Comparison of ENCODE assay signal across 8 cellular contexts in the genomic region with DNA sequence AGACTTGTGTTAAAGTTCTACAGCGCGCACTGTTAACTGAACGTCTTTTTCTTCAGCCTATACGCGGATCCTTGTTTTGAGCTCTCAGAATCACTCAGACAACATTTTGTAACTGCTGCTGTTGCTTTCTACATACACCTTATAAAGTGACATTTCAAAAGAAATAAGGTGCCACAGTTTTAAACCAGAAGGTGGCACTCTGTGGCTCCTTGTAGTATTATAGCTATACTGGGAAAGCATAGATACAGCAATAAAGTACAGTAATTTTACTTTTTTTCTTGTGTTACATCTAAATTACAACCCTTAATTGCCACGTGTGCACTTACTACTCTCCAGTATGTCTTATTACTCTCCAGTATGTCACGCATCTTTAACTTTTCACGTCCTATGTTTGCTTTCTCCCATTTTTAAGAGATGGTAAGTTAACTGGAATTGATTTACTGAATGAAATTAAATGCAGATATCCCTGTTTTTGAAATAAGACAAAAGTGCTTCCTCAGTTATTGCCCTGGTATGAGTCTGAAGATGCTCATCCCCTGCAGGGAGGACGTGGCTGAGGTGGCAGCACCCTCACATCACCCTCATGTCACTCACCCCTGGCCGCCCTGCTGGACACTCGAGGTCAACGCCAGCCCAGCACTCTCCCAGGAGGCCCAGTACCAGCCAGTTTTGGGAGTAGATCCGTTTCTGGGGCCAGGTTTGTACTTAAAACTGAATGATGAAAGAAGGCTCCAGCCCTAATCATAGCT. TPM values are rescaled to one million over a fixed set of nuclear protein-coding genes. Genes with fewer than 3 reads are reported as not detected.
DNase-seq lines count a peak whose midpoint lies in the region; FAIRE-seq and TF ChIP-seq lines count a peak whose summit lies in the region.

No MANE protein-coding gene starts in this region.

- no peak for TF ChIP-seq POLR2A in H1 (IDR thresholded peaks at IDR 0.05; ENCODE audit: control extremely low read depth in 1 of 2, low read depth in 2 of 2, low read length in 2 of 2)

- no peak overlapping the region for H3K23ac ChIP-seq in H1 (ENCODE audit: insufficient read length)

- no peak overlapping the region for H3K4me2 ChIP-seq in H1 (ENCODE audit: insufficient read depth in 1 of 2, low read depth in 2 of 2, low read length in 2 of 2)
- H3K4me2 ChIP-seq in smooth muscle cell, result no peak overlapping the region

- H3K4me1 ChIP-seq in H1 (replicated peaks in 1 of 4; ENCODE audit: control insufficient read depth in 3 of 4, insufficient read depth in 4 of 4, low read length in 3 of 4), result no peaks in the 10 kb centered on the region; a peak in 4 of 7 replicates
- H3K4me1 ChIP-seq in smooth muscle cell (ENCODE audit: low read depth), result no peaks in the 10 kb centered on the region

- H3K36me3 ChIP-seq in H1 (ENCODE audit: control insufficient read depth in 2 of 4, insufficient read depth in 4 of 4, low read length in 3 of 4), result peaks cover 15 to 57% (median 48%) of the 10 kb centered on the region in 4 experiments
- H3K36me3 ChIP-seq in smooth muscle cell (ENCODE audit: low read depth), result peaks cover 27% of the 10 kb centered on the region

- no peak overlapping the region for H3K4ac ChIP-seq in H1 (replicated peaks; ENCODE audit: insufficient read length, low read depth, low read length)

- H2BK20ac ChIP-seq in H1 (ENCODE audit: low read length), result no peak overlapping the region

- no peaks in the 10 kb centered on the region for H3K23me2 ChIP-seq in H1 (ENCODE audit: low read depth, low read length)

- no peak overlapping the region for H2BK120ac ChIP-seq in H1 (replicated peaks; ENCODE audit: low read depth, low read length)

- peak; percentile 38 for DNase-seq in NCI-H82 (lab: John Stamatoyannopoulos, UW)
- DNase-seq in NCI-H82 treated with DMSO at 0.1 percent for 48 hours (lab: John Stamatoyannopoulos, UW; ENCODE audit: unreplicated experiment), result no peak
- DNase-seq in NCI-H460 (ENCODE audit: extremely low read depth, low read depth), result peak; percentile 25
- DNase-seq in H1 (ENCODE audit: low read depth in 1 of 2, low spot score in 2 of 2), result no peak
- DNase-seq in smooth muscle cell (lab: John Stamatoyannopoulos, UW; ENCODE audit: unreplicated experiment), result no peak
- DNase-seq in cerebellar nuclear complex (lab: John Stamatoyannopoulos, UW), result no peak
- no peak for DNase-seq in KG1 (lab: John Stamatoyannopoulos, UW)
- no peak for DNase-seq in GM19239 (ENCODE audit: insufficient read length, low spot score)

- H3K9ac ChIP-seq in H1 (replicated peaks in 1 of 4; ENCODE audit: extremely low read depth in 1 of 4, low read depth in 3 of 4, low read length in 3 of 4) (no peak overlapping the region), smooth muscle cell (ENCODE audit: low read depth) (no peak overlapping the region)

- 0 out of 4 replicates have a peak, but pooled peaks of 1 of the 2 experiments have one; percentile 20 for TF ChIP-seq RAD21 in H1 (IDR thresholded peaks at IDR 0.05 in 1 of 2, conservative IDR thresholded peaks at IDR 0.05 in 1 of 2; ENCODE audit: low read depth in 2 of 2, low read length in 2 of 2)

- H2BK12ac ChIP-seq in H1 (ENCODE audit: low read depth, low read length), result no peak overlapping the region

- peaks cover 0 to 2% of the 10 kb centered on the region in 2 experiments for H4K20me1 ChIP-seq in H1 (replicated peaks in 1 of 2; ENCODE audit: control insufficient read depth in 1 of 2, insufficient read depth in 2 of 2, low read length in 2 of 2)
- peaks cover 24% of the 10 kb centered on the region for H4K20me1 ChIP-seq in smooth muscle cell (ENCODE audit: low read depth)

- H2AFZ ChIP-seq in H1 (ENCODE audit: low read length), result no peak overlapping the region
- H2AFZ ChIP-seq in smooth muscle cell (ENCODE audit: low read depth), result no peak overlapping the region

- POLR2A ChIA-PET in H1 (lab: Charles Lee; ENCODE audit: partially characterized antibody), result interaction anchor here (0.9 to 2.5 kb wide), 3 partner anchors 11 to 38 kb away, joined by 3 to 6 read pairs (median 5); a partner anchor contains a TSS

- no peaks in the 10 kb centered on the region for H3K9me3 ChIP-seq in H1 (ENCODE audit: insufficient read depth in 2 of 2, low read depth in 1 of 2, low read length in 1 of 2)
- H3K9me3 ChIP-seq in smooth muscle cell (replicated peaks; ENCODE audit: low read depth), result no peaks in the 10 kb centered on the region

- CTCF ChIA-PET in H1 (lab: Charles Lee; ENCODE audit: partially characterized antibody), result interaction anchor here (0.5 to 1.9 kb wide), 20 partner anchors 10 to 623 kb away, joined by 3 to 8 read pairs (median 3); no protein-coding TSS in a partner anchor

- H2BK5ac ChIP-seq in H1 (ENCODE audit: low read depth, low read length), result no peak overlapping the region

- no peak overlapping the region for H3K14ac ChIP-seq in H1 (ENCODE audit: insufficient read length)

- no peak for FAIRE-seq in H1 (lab: Jason Lieb, UNC)
- FAIRE-seq in GM19239 (lab: Jason Lieb, UNC), result no peak

- H2BK15ac ChIP-seq in H1 (ENCODE audit: low read length), result no peak overlapping the region

- H3K27ac ChIP-seq in H1 (ENCODE audit: low read depth, low read length) (no peak overlapping the region), smooth muscle cell (ENCODE audit: low read depth) (no peak overlapping the region)

- TF ChIP-seq EP300 in H1 (IDR thresholded peaks at IDR 0.05; ENCODE audit: borderline replicate concordance in 1 of 2, low read depth in 2 of 2, low read length in 2 of 2), result no peak

- H3K4me3 ChIP-seq in H1 (ENCODE audit: extremely low read depth in 1 of 4, insufficient read depth in 2 of 4, low read depth in 3 of 4, low read length in 4 of 4) (no peak overlapping the region), smooth muscle cell (no peak overlapping the region)

- H3K56ac ChIP-seq in H1 (replicated peaks; ENCODE audit: insufficient read length, low read depth, low read length), result no peak overlapping the region

- H3K79me1 ChIP-seq in H1 (ENCODE audit: low read depth, low read length), result no peaks in the 10 kb centered on the region

- no peaks in the 10 kb centered on the region for H3K27me3 ChIP-seq in H1 (replicated peaks in 1 of 4; ENCODE audit: control insufficient read depth in 3 of 4, extremely low read depth in 1 of 4, insufficient read depth in 3 of 4, low read length in 3 of 4)
- no peaks in the 10 kb centered on the region for H3K27me3 ChIP-seq in smooth muscle cell (ENCODE audit: low read depth)

- H4K8ac ChIP-seq in H1 (ENCODE audit: extremely low read depth, insufficient read depth, low read length), result no peak overlapping the region

- H4K5ac ChIP-seq in H1 (ENCODE audit: insufficient read length, low read depth, low read length), result no peak overlapping the region

- no peak overlapping the region for H4K91ac ChIP-seq in H1 (replicated peaks; ENCODE audit: insufficient read length, low read length)

- no peaks in the 10 kb centered on the region for H3K79me2 ChIP-seq in H1 (ENCODE audit: control insufficient read depth in 1 of 2, insufficient read depth in 2 of 2, low read length in 2 of 2)
- no peaks in the 10 kb centered on the region for H3K79me2 ChIP-seq in smooth muscle cell (ENCODE audit: low read depth)

- H3K18ac ChIP-seq in H1 (ENCODE audit: extremely low read depth, low read length), result no peak overlapping the region

- H2AK5ac ChIP-seq in H1 (ENCODE audit: low read depth, low read length), result no peak overlapping the region

- TF ChIP-seq CTCF in H1 (IDR thresholded peaks at IDR 0.05; ENCODE audit: control extremely low read depth in 1 of 3, insufficient read depth in 1 of 3, low read depth in 1 of 3, low read length in 3 of 3), result peak; percentile 46 to 76 (median 54); a peak in 3 of 4 replicates
- peak; percentile 17 for TF ChIP-seq CTCF in smooth muscle cell (IDR thresholded peaks at IDR 0.05; ENCODE audit: borderline replicate concordance, insufficient read depth, poor library complexity, severe bottlenecking)

- peaks cover 14% of the 10 kb centered on the region for H3F3A ChIP-seq in smooth muscle cell (ENCODE audit: low read depth)

- WGBS in H1 (ENCODE audit: extremely low coverage in 1 of 2, insufficient coverage in 1 of 2, insufficient read length in 1 of 2, insufficient replicate concordance in 2 of 2, low coverage in 1 of 2, low lambda C conversion rate in 2 of 2, missing lambda C conversion rate in 1 of 2), 2 experiments, result 91% methylated on average over 13 of the region's 13 CpGs; no CpG with 5 or more reads in 1 of the 2 experiments
- WGBS in smooth muscle cell (ENCODE audit: low lambda C conversion rate), result 95% methylated on average over 13 of the region's 13 CpGs

TF ChIP-seq in H1, 55 proteins besides CTCF, POLR2A, EP300 and RAD21 (continues in another document):
- no peak for TF ChIP-seq RBBP5 (IDR thresholded peaks at IDR 0.05; ENCODE audit: borderline replicate concordance, low read depth, low read length)

RNA-seq across cellular contexts. Expression of a gene that starts 37.8 kb away (rescaled TPM):
- 46.8 and 55.6 TPM in 2 replicates for total RNA-seq in NCI-H460 (2014; rRNA removed; shearing (Covaris generic))
- polyA plus RNA-seq in NCI-H460 (2014; cell fraction: nucleus; rRNA removed), result 16.6 and 64.0 TPM in 2 replicates
- 81.3 and 86.8 TPM in 2 replicates for total RNA-seq in H1 (2021; fragmentation: NEBNext Ultra II Directional; extraction: Animal tissue kit (Norgen Biotek cat#: 25700))
- 187 and 214 TPM in 2 replicates for polyA plus RNA-seq in H1 (2011; rRNA removed)
- polyA plus RNA-seq in H1 (2011; cell fraction: cytosol; rRNA removed), result 120 TPM
- polyA plus RNA-seq in H1 (2011; cell fraction: nucleus; rRNA removed), result 94.2 TPM
- 71.5 to 83.8 TPM (median 77.3 TPM) in 4 replicates for polyA plus RNA-seq in H1 (2012, experiment 1 of 2)
- 43.3 TPM for polyA plus RNA-seq in H1 (2012, experiment 2 of 2)
- polyA plus RNA-seq in H1 (2013, experiment 1 of 2), result 82.8 TPM
- 88.6 TPM for polyA plus RNA-seq in H1 (2013, experiment 2 of 2)
- polyA minus RNA-seq in H1 (2011; rRNA and poly(A)+ RNA removed), result 112 and 134 TPM in 2 replicates
- polyA minus RNA-seq in H1 (2011; cell fraction: cytosol; rRNA and poly(A)+ RNA removed), result 52.0 TPM
- 60.4 TPM for polyA minus RNA-seq in H1 (2011; cell fraction: nucleus; rRNA and poly(A)+ RNA removed)
- 66.2 and 76.4 TPM in 2 replicates for total RNA-seq in smooth muscle cell
- 123 and 125 TPM in 2 replicates for polyA plus RNA-seq in smooth muscle cell

Comparison
In these comparisons a context has a peak if more than half of its experiments do, and no peak if none do; other contexts are left out.
1. DNase-seq: peak in NCI-H82 (single experiment) and NCI-H460 (single experiment); none in NCI-H82 treated with DMSO at 0.1 percent for 48 hours (single experiment), H1 (0 of 2), smooth muscle cell (single experiment), cerebellar nuclear complex (0 of 2), KG1 (single experiment) and GM19239 (single experiment).